ENCODE assay signal across 11 cellular contexts in genomic region chr6:75275067-75275466, GRCh38. TPM values are rescaled to one million over a fixed set of nuclear protein-coding genes. Genes with fewer than 3 reads are reported as not detected.
DNase-seq lines count a peak whose midpoint lies in the region; TF ChIP-seq lines count a peak whose summit lies in the region.
"Had no signal": no experiment of that assay in that cellular context is flagged by ENCODE, and none has a peak within 500 bp of the region (broad histone marks: within the 10 kb centered on the region; RNA-seq: fewer than 3 reads in every experiment).

No MANE protein-coding gene starts in this region.

- no peak overlapping the region for H3K4me3 Mint-ChIP-seq in activated naive CD8-positive, alpha-beta T cell treated with anti-CD3 and anti-CD28 coated beads for 36 hours
- H3K4me3 Mint-ChIP-seq: natural killer cell treated with Interleukin-12 subunit alpha and Interleukin-12 subunit beta and Interleukin-15 and Interleukin-18, amount 100 ng/mL, for 72 hours had no signal

- no peaks in the 10 kb centered on the region for H3K27me3 ChIP-seq in BE2C
- no peaks in the 10 kb centered on the region for H3K27me3 ChIP-seq in dorsolateral prefrontal cortex
- H3K27me3 ChIP-seq: heart right ventricle had no signal

- no peaks in the 10 kb centered on the region for H3K27me3 Mint-ChIP-seq in activated naive CD8-positive, alpha-beta T cell treated with anti-CD3 and anti-CD28 coated beads for 36 hours
- H3K27me3 Mint-ChIP-seq: natural killer cell treated with Interleukin-12 subunit alpha and Interleukin-12 subunit beta and Interleukin-15 and Interleukin-18, amount 100 ng/mL, for 72 hours had no signal

- peak; percentile 40 for DNase-seq in AG20443 (ENCODE audit: low spot score)
- peak; percentile 99 for DNase-seq in HCEC 1CT
- no peak for DNase-seq in activated naive CD8-positive, alpha-beta T cell treated with anti-CD3 and anti-CD28 coated beads for 36 hours
- DNase-seq in hepatic stellate cell (ENCODE audit: low spot score) = peak; percentile 19
- DNase-seq in BE2C = no peak
- no peak for DNase-seq in HK-2 (ENCODE audit: unreplicated experiment)
- DNase-seq in NCI-H2107 treated with DMSO at 0.1 percent for 48 hours (lab: John Stamatoyannopoulos, UW; ENCODE audit: unreplicated experiment) = no peak
- no peak for DNase-seq in dorsolateral prefrontal cortex
- DNase-seq: heart right ventricle, NCI-H2081 had no signal

- H3K27ac ChIP-seq in dorsolateral prefrontal cortex = no peak overlapping the region

- TF ChIP-seq CTCF in BE2C (IDR thresholded peaks at IDR 0.05; ENCODE audit: low read depth, low read length) (no peak), dorsolateral prefrontal cortex (IDR thresholded peaks at IDR 0.05 in 54 of 56, conservative IDR thresholded peaks at IDR 0.05 in 2 of 56; ENCODE audit: low read depth in 1 of 56, partially characterized antibody in 56 of 56) (no peak)

- peaks cover 18% of the 10 kb centered on the region for H3K4me1 ChIP-seq in BE2C

- peaks cover 63% of the 10 kb centered on the region for H3K36me3 Mint-ChIP-seq in activated naive CD8-positive, alpha-beta T cell treated with anti-CD3 and anti-CD28 coated beads for 36 hours

- intact Hi-C loops in dorsolateral prefrontal cortex (cut with DNase I) = no loop called here

- H3K27ac Mint-ChIP-seq in activated naive CD8-positive, alpha-beta T cell treated with anti-CD3 and anti-CD28 coated beads for 36 hours = peak overlapping the region; percentile 25

- H3K4me3 ChIP-seq in BE2C (ENCODE audit: low read depth, low read length) (no peak overlapping the region), dorsolateral prefrontal cortex (no peak overlapping the region)
- H3K4me3 ChIP-seq: heart right ventricle had no signal

- no peaks in the 10 kb centered on the region; the same call in none of the 2 replicates for H3K36me3 ChIP-seq in BE2C

- H3K9me3 Mint-ChIP-seq in activated naive CD8-positive, alpha-beta T cell treated with anti-CD3 and anti-CD28 coated beads for 36 hours = peaks cover 10% of the 10 kb centered on the region
- H3K9me3 Mint-ChIP-seq: natural killer cell treated with Interleukin-12 subunit alpha and Interleukin-12 subunit beta and Interleukin-15 and Interleukin-18, amount 100 ng/mL, for 72 hours had no signal

- H3K4me1 Mint-ChIP-seq in activated naive CD8-positive, alpha-beta T cell treated with anti-CD3 and anti-CD28 coated beads for 36 hours = peaks cover 66% of the 10 kb centered on the region

- no peaks in the 10 kb centered on the region; the same call in 1 of the 2 replicates for H3K9me3 ChIP-seq in BE2C

RNA-seq across cellular contexts. Expression of gene TMEM30A, which starts 9.5 kb away (rescaled TPM):
- total RNA-seq in activated naive CD8-positive, alpha-beta T cell treated with anti-CD3 and anti-CD28 coated beads for 36 hours = 10 to 100 TPM; 38.8 to 40.4 TPM
- 31.5 TPM for polyA plus RNA-seq in BE2C (2012; ENCODE audit: insufficient read depth, insufficient read length, low read depth)
- 100 to 1,000 TPM; 110 to 237 (median 190) TPM for total RNA-seq in dorsolateral prefrontal cortex

RNA-seq across cellular contexts. Expression of gene COX7A2, which starts 31.5 kb away (rescaled TPM):
- 100 to 1,000 TPM; 489 to 495 TPM for total RNA-seq in activated naive CD8-positive, alpha-beta T cell treated with anti-CD3 and anti-CD28 coated beads for 36 hours
- 780 TPM for polyA plus RNA-seq in BE2C (2012; ENCODE audit: insufficient read depth, insufficient read length, low read depth)
- 100 to 1,000 TPM; 186 to 540 (median 369) TPM for total RNA-seq in dorsolateral prefrontal cortex

Comparison
In these comparisons a context has a peak if more than half of its experiments do, and no peak if none do; other contexts are left out.
1. DNase-seq: peak in AG20443 (single experiment), HCEC 1CT (single experiment) and hepatic stellate cell (single experiment); none in activated naive CD8-positive, alpha-beta T cell treated with anti-CD3 and anti-CD28 coated beads for 36 hours (single experiment), BE2C (single experiment), HK-2 (single experiment), NCI-H2107 treated with DMSO at 0.1 percent for 48 hours (single experiment) and dorsolateral prefrontal cortex (0 of 10).